12 cellular contexts compared by ENCODE assay signal in the genomic region with DNA sequence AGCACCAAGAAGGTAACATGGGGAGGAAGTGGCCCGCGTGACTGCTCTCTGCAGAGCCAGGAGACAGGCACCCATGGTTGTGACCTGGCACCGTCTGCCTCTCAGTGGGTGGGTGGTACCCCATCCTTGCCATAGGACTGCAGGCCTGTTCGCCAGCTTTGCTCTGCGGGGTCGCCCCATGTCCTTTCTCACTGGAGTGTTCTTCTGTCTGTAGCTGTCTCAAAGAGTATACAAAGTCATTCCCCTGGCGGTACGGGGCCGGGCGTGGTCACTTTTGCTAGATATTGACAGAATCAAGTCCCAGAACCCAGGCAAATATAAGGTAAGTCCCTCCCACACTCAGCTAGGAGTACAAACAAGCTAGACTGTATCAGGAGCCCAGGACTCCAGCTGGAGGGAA. TPM values are rescaled to one million over a fixed set of nuclear protein-coding genes. Genes with fewer than 3 reads are reported as not detected.
"Had no signal": no experiment of that assay in that cellular context is flagged by ENCODE, and none has a peak within 500 bp of the region (broad histone marks: within the 10 kb centered on the region; RNA-seq: fewer than 3 reads in every experiment).

No MANE protein-coding gene starts in this region.

- ATAC-seq: HCT116, K562 had no signal

- H2AFZ ChIP-seq: GM23248 had no signal

- H3K9ac ChIP-seq: GM23248 had no signal

- H3K36me3 ChIP-seq: HAP-1 had no signal

- H3K27ac ChIP-seq: GM23248, HL-60 had no signal

- DNase-seq: GM23248, GOT3, H7, HFFc6, IMR-90, KG1 had no signal

- FAIRE-seq: K562 had no signal

- H3K4me1 ChIP-seq: HAP-1 had no signal

- H3K4me3 ChIP-seq: GM23248, HAP-1, K562 had no signal

- H3K9me3 ChIP-seq: HAP-1 had no signal

RNA-seq across cellular contexts. Expression of gene TBC1D26, which starts 6.0 kb away (rescaled TPM):
- total RNA-seq: GM23248, H4, HFFc6, HT1080, IMR-90, K562 had no signal
- polyA plus RNA-seq: GM23248 had no signal
